25 cellular contexts compared by ENCODE assay signal in genomic region chr15:76298986-76299385, GRCh38. TPM values are rescaled to one million over a fixed set of nuclear protein-coding genes. Genes with fewer than 3 reads are reported as not detected.
"Had no signal": no experiment of that assay in that cellular context is flagged by ENCODE, and none has a peak within 500 bp of the region (broad histone marks: within the 10 kb centered on the region; RNA-seq: fewer than 3 reads in every experiment).

No MANE protein-coding gene starts in this region.

- H3K36me3 ChIP-seq: cardiac muscle cell, left ventricle myocardium inferior, ovary, thoracic aorta had no signal

- DNase-seq: activated B cell treated with CpG ODN at 0.5 μM for 24 hours; activated CD4-positive, alpha-beta T cell treated with anti-CD3 and anti-CD28 coated beads for 36 hours; activated CD8-positive, alpha-beta memory T cell treated with anti-CD3 and anti-CD28 coated beads, Interleukin-2, amount 10 ng/mL, durations not matched to agents 7 days and 5 days; activated CD8-positive, alpha-beta T cell treated with anti-CD3 and anti-CD28 coated beads, Interleukin-2, amount 10 ng/mL, durations not matched to agents 7 days and 5 days; activated naive CD4-positive, alpha-beta T cell treated with Interleukin-2 at 50 U/mL for 16 hours; activated T-cell treated with anti-CD3 and anti-CD28 coated beads, Interleukin-2, amount 50 U/mL, for 72 hours; anterior cingulate cortex; cerebellar nuclear complex; dorsolateral prefrontal cortex; effector memory CD4-positive, alpha-beta T cell; heart left ventricle; left ventricle myocardium inferior; naive thymus-derived CD4-positive, alpha-beta T cell; ovary; retina; stimulated activated CD4-positive, alpha-beta T cell treated with anti-CD3 and anti-CD28 coated beads, Interleukin-4, amount 100 ng/mL, for 24 hours; T-cell had no signal

- H3K9me3 ChIP-seq: heart left ventricle, ovary, thoracic aorta had no signal

- H3K4me3 ChIP-seq: cardiac muscle cell, coronary artery, dorsolateral prefrontal cortex, heart left ventricle, left ventricle myocardium inferior, lung, ovary, skin epidermis, thoracic aorta had no signal

- H3K27ac ChIP-seq: cardiac muscle cell, coronary artery, dorsolateral prefrontal cortex, heart left ventricle, left ventricle myocardium inferior, ovary, skin epidermis, thoracic aorta had no signal

- H3K27me3 ChIP-seq: cardiac muscle cell, dorsolateral prefrontal cortex, heart left ventricle, ovary had no signal

RNA-seq across cellular contexts. Expression of gene ISL2, which starts 37.6 kb away (rescaled TPM):
- total RNA-seq: cardiac muscle cell, fibroblast of villous mesenchyme, heart left ventricle, left ventricle myocardium inferior, ovary, subcutaneous adipose tissue, thoracic aorta had no signal
- polyA plus RNA-seq: cardiac muscle cell; heart left ventricle; naive thymus-derived CD4-positive, alpha-beta T cell; neural cell; ovary had no signal
